Comparison of ENCODE assay signal across 9 cellular contexts in genomic region chr4:71006203-71006907, GRCh38. TPM values are rescaled to one million over a fixed set of nuclear protein-coding genes. Genes with fewer than 3 reads are reported as not detected.
DNase-seq lines count a peak whose midpoint lies in the region; ATAC-seq, FAIRE-seq and TF ChIP-seq lines count a peak whose summit lies in the region.
"Had no signal": no experiment of that assay in that cellular context is flagged by ENCODE, and none has a peak within 500 bp of the region (broad histone marks: within the 10 kb centered on the region; RNA-seq: fewer than 3 reads in every experiment).

No MANE protein-coding gene starts in this region.

- POLR2A ChIA-PET in HepG2 (lab: Yijun Ruan, JAX), result no interaction called here

- H3K27ac Mint-ChIP-seq in activated T-helper 2 cell treated with anti-CD3 and anti-CD28 coated beads, Interferon-gamma antibody, Interleukin-2, Interleukin-4, amounts not matched to agents 10 μg/mL and 5 μg/mL and 100 μg/mL, durations not matched to agents 14 hours and 24 hours and 36 hours, result peak overlapping the region; percentile 82

- no peaks in the 10 kb centered on the region for H3K27me3 ChIP-seq in HepG2 (ENCODE audit: control insufficient read depth in 1 of 2, insufficient read depth in 2 of 2, low read length in 2 of 2)

- peaks cover 68% of the 10 kb centered on the region for H3K4me1 Mint-ChIP-seq in activated T-helper 2 cell treated with anti-CD3 and anti-CD28 coated beads, Interferon-gamma antibody, Interleukin-2, Interleukin-4, amounts not matched to agents 10 μg/mL and 5 μg/mL and 100 μg/mL, durations not matched to agents 14 hours and 24 hours and 36 hours (ENCODE audit: low read depth)

- no peak overlapping the region for H3K4me2 ChIP-seq in HepG2 (ENCODE audit: low read depth, low read length)

- FAIRE-seq in HepG2 (lab: Jason Lieb, UNC), result no peak

- ATAC-seq in GM19463 (IDR thresholded peaks at IDR 0.05; ENCODE audit: unreplicated experiment) (peak; percentile 61), HG03139 (IDR thresholded peaks at IDR 0.05; ENCODE audit: unreplicated experiment) (peak; percentile 75), HepG2 (no peak)

- CTCF ChIA-PET in HepG2 (lab: Yijun Ruan, JAX; ENCODE audit: low intra/inter-chr PET ratio, low total read pairs), result no interaction called here

- H3K36me3 Mint-ChIP-seq in activated T-helper 2 cell treated with anti-CD3 and anti-CD28 coated beads, Interferon-gamma antibody, Interleukin-2, Interleukin-4, amounts not matched to agents 10 μg/mL and 5 μg/mL and 100 μg/mL, durations not matched to agents 14 hours and 24 hours and 36 hours (ENCODE audit: low read depth), result peaks cover 42% of the 10 kb centered on the region

- H3K4me3 ChIP-seq in GM12864 (ENCODE audit: low read depth, low read length), result no peak overlapping the region
- no peak overlapping the region for H3K4me3 ChIP-seq in HepG2 (replicated peaks in 1 of 3; ENCODE audit: insufficient read depth in 1 of 3, low read depth in 2 of 3, low read length in 3 of 3)

- no TSS peak for BruUV-seq in HepG2 (replicated peaks; lab: Mats Ljungman, UMichigan)

- no peak overlapping the region for H2AFZ ChIP-seq in HepG2 (ENCODE audit: low read length)

- peaks cover 9% of the 10 kb centered on the region for H3K9me3 Mint-ChIP-seq in activated T-helper 2 cell treated with anti-CD3 and anti-CD28 coated beads, Interferon-gamma antibody, Interleukin-2, Interleukin-4, amounts not matched to agents 10 μg/mL and 5 μg/mL and 100 μg/mL, durations not matched to agents 14 hours and 24 hours and 36 hours

- intact Hi-C loops in activated T-helper 2 cell treated with anti-CD3 and anti-CD28 coated beads, Interferon-gamma antibody, Interleukin-2, Interleukin-4, amounts not matched to agents 10 μg/mL and 5 μg/mL and 100 μg/mL, durations not matched to agents 14 hours and 24 hours and 36 hours (cut with micrococcal nuclease), result loop anchor here (1.0 to 10.0 kb wide), 4 partner anchors 13 to 389 kb away; partner anchors contain the start of genes DCK and UTP3
- intact Hi-C loops in HepG2 (cut with micrococcal nuclease; ENCODE audit: unreplicated experiment), result no loop called here

- H3K4me1 ChIP-seq in HepG2 (ENCODE audit: insufficient read depth, low read length), result no peaks in the 10 kb centered on the region

- H3K9me3 ChIP-seq in HepG2 (ENCODE audit: low read length), result no peaks in the 10 kb centered on the region

- H3K27ac ChIP-seq in HepG2 (ENCODE audit: extremely low read length, insufficient read depth, low read length), result no peak overlapping the region

- H3K79me2 ChIP-seq in HepG2 (ENCODE audit: insufficient read depth, low read length), result peaks cover 21% of the 10 kb centered on the region

- TF ChIP-seq EP300 in HepG2 (IDR thresholded peaks at IDR 0.05; ENCODE audit: low read depth in 2 of 2, low read length in 2 of 2) (no peak), HepG2 (CRISPR knock-in tag; IDR thresholded peaks at IDR 0.05; ENCODE audit: borderline replicate concordance) (no peak)

- no peak for TF ChIP-seq RAD21 in HepG2 (CRISPR knock-in tag; IDR thresholded peaks at IDR 0.05)

- H3K4me3 Mint-ChIP-seq in activated T-helper 2 cell treated with anti-CD3 and anti-CD28 coated beads, Interferon-gamma antibody, Interleukin-2, Interleukin-4, amounts not matched to agents 10 μg/mL and 5 μg/mL and 100 μg/mL, durations not matched to agents 14 hours and 24 hours and 36 hours (ENCODE audit: low read depth), result peak overlapping the region; percentile 58

- no peak for TF ChIP-seq POLR2A in HepG2 (IDR thresholded peaks at IDR 0.05; ENCODE audit: insufficient read depth in 1 of 2, low read depth in 2 of 2, low read length in 2 of 2)

- TF ChIP-seq CTCF in GM12864 (IDR thresholded peaks at IDR 0.05; ENCODE audit: low read depth, low read length, missing control alignments) (no peak), HepG2 (CRISPR knock-in tag; IDR thresholded peaks at IDR 0.05) (no peak)

- H4K20me1 ChIP-seq in HepG2 (ENCODE audit: insufficient read depth, low read length), result no peaks in the 10 kb centered on the region

- DNase-seq in GM12864 (ENCODE audit: low read depth) (peak; percentile 53), NCI-H345 treated with DMSO at 0.1 percent for 48 hours (lab: John Stamatoyannopoulos, UW; ENCODE audit: unreplicated experiment) (no peak), HepG2 (ENCODE audit: low spot score) (no peak), medulla oblongata (ENCODE audit: extremely low spot score) (no peak)
- DNase-seq in activated T-helper 2 cell treated with anti-CD3 and anti-CD28 coated beads, Interferon-gamma antibody, Interleukin-2, Interleukin-4, amounts not matched to agents 10 μg/mL and 5 μg/mL and 100 μg/mL, durations not matched to agents 14 hours and 24 hours and 36 hours (ENCODE audit: low spot score), result no peak
- no peak for DNase-seq in stimulated activated CD4-positive, alpha-beta T cell treated with anti-CD3 and anti-CD28 coated beads, Interleukin-12 subunit alpha, Interleukin-12 subunit beta, amount 100 ng/mL, for 4 hours
- DNase-seq: EL had no signal

- no peaks in the 10 kb centered on the region for H3K36me3 ChIP-seq in HepG2 (replicated peaks in 1 of 2; ENCODE audit: control insufficient read depth in 1 of 2, insufficient read depth in 2 of 2, low read length in 2 of 2)

- WGBS in HepG2 (ENCODE audit: low lambda C conversion rate), result 94% methylated on average over 6 of the region's 6 CpGs

- no peak overlapping the region for H3K9ac ChIP-seq in HepG2 (ENCODE audit: insufficient read depth, low read depth, low read length)

- in situ Hi-C loops in HepG2 (cut with HindIII; ENCODE audit: extremely low pct_ligation_motif_present, low pct_unique_long_range_greater_than_20kb), result loop anchor here (25.0 kb wide), 1 partner anchor 344 kb away; the partner anchor contains the start of gene JCHAIN

- H3K27me3 Mint-ChIP-seq in activated T-helper 2 cell treated with anti-CD3 and anti-CD28 coated beads, Interferon-gamma antibody, Interleukin-2, Interleukin-4, amounts not matched to agents 10 μg/mL and 5 μg/mL and 100 μg/mL, durations not matched to agents 14 hours and 24 hours and 36 hours (ENCODE audit: low read depth), result no peaks in the 10 kb centered on the region

TF ChIP-seq in HepG2, 621 proteins besides CTCF, POLR2A, EP300 and RAD21:
- no peak for TF ChIP-seq ZSCAN21 (CRISPR knock-in tag; IDR thresholded peaks at IDR 0.05; ENCODE audit: borderline replicate concordance)
TF ChIP-seq in HepG2: peak in this region for 0.

RNA-seq across cellular contexts. Expression of gene DCK, which starts 12.9 kb away (rescaled TPM):
- 35.1 and 35.3 TPM in 2 replicates for total RNA-seq in activated T-helper 2 cell treated with anti-CD3 and anti-CD28 coated beads, Interferon-gamma antibody, Interleukin-2, Interleukin-4, amounts not matched to agents 10 μg/mL and 5 μg/mL and 100 μg/mL, durations not matched to agents 14 hours and 24 hours and 36 hours
- total RNA-seq in HepG2 (2016; rRNA removed; fragmentation: Illumina TruSeq; extraction: Trizol), result 21.8 and 33.5 TPM in 2 replicates
- 3.2 and 3.3 TPM in 2 replicates for total RNA-seq in HepG2 (2016; cell fraction: cytosol; rRNA removed; fragmentation: Illumina TruSeq; extraction: Trizol; ENCODE audit: low read depth)
- total RNA-seq in HepG2 (2016; cell fraction: insoluble cytoplasmic fraction; rRNA removed; fragmentation: Illumina TruSeq; extraction: Trizol), result 22.5 and 31.3 TPM in 2 replicates
- 12.4 and 13.6 TPM in 2 replicates for total RNA-seq in HepG2 (2016; cell fraction: membrane; rRNA removed; fragmentation: Illumina TruSeq; extraction: Trizol)
- total RNA-seq in HepG2 (2016; cell fraction: nucleus; rRNA removed; fragmentation: Illumina TruSeq; extraction: Trizol), result 13.0 and 17.9 TPM in 2 replicates
- polyA plus RNA-seq in HepG2 (2011; rRNA removed), result 3.3 and 5.7 TPM in 2 replicates
- polyA plus RNA-seq in HepG2 (2011; cell fraction: cytosol; rRNA removed), result 2.4 and 3.3 TPM in 2 replicates
- 1.6 and 2.1 TPM in 2 replicates for polyA plus RNA-seq in HepG2 (2011; cell fraction: nucleus; rRNA removed)
- polyA plus RNA-seq in HepG2 (2012), result 5.4 and 10.5 TPM in 2 replicates
- 2.2 and 2.3 TPM in 2 replicates for polyA plus RNA-seq in HepG2 (2016; cell fraction: cytosol; fragmentation: Illumina TruSeq; extraction: Trizol; ENCODE audit: low read depth)
- polyA plus RNA-seq in HepG2 (2016; cell fraction: insoluble cytoplasmic fraction; fragmentation: Illumina TruSeq; extraction: Trizol; ENCODE audit: low read depth), result 34.0 and 37.2 TPM in 2 replicates
- polyA plus RNA-seq in HepG2 (2016; cell fraction: membrane; fragmentation: Illumina TruSeq; extraction: Trizol; ENCODE audit: low read depth), result 7.5 and 8.5 TPM in 2 replicates
- 16.6 and 18.1 TPM in 2 replicates for polyA plus RNA-seq in HepG2 (2016; cell fraction: nucleus; fragmentation: Illumina TruSeq; extraction: Trizol; ENCODE audit: insufficient read depth, low read depth)
- polyA minus RNA-seq in HepG2 (2011; rRNA and poly(A)+ RNA removed; ENCODE audit: low replicate concordance), result 1.2 TPM in 2 replicates
- 4.8 TPM in 2 replicates for polyA minus RNA-seq in HepG2 (2011; cell fraction: cytosol; rRNA and poly(A)+ RNA removed)
- 5.1 and 13.9 TPM in 2 replicates for polyA minus RNA-seq in HepG2 (2011; cell fraction: nucleus; rRNA and poly(A)+ RNA removed)
